Comparison of ENCODE assay signal across 1 cellular context in genomic region chr1:160741092-160741501, GRCh38.
TF ChIP-seq lines count a peak whose summit lies in the region.

No MANE protein-coding gene starts in this region.

TF ChIP-seq in H1, 55 proteins besides CTCF, POLR2A, EP300 and RAD21:
- TF ChIP-seq KDM1A (IDR thresholded peaks at IDR 0.05; ENCODE audit: borderline replicate concordance, low read length) (0 out of 2 replicates have a peak, but pooled peaks have one; percentile 58), SP2 (IDR thresholded peaks at IDR 0.05; ENCODE audit: low read length) (no peak), MAFK (IDR thresholded peaks at IDR 0.05; ENCODE audit: low read depth, low read length) (no peak), CHD7 (IDR thresholded peaks at IDR 0.05; ENCODE audit: insufficient replicate concordance, low read length) (no peak), SIRT6 (IDR thresholded peaks at IDR 0.05; ENCODE audit: low read length) (no peak), SRF (IDR thresholded peaks at IDR 0.05; ENCODE audit: low read depth, low read length) (no peak), RXRA (IDR thresholded peaks at IDR 0.05; ENCODE audit: insufficient read depth, low read depth, low read length) (no peak)
TF ChIP-seq in H1: peak in this region for 1.
